In the genomic region with DNA sequence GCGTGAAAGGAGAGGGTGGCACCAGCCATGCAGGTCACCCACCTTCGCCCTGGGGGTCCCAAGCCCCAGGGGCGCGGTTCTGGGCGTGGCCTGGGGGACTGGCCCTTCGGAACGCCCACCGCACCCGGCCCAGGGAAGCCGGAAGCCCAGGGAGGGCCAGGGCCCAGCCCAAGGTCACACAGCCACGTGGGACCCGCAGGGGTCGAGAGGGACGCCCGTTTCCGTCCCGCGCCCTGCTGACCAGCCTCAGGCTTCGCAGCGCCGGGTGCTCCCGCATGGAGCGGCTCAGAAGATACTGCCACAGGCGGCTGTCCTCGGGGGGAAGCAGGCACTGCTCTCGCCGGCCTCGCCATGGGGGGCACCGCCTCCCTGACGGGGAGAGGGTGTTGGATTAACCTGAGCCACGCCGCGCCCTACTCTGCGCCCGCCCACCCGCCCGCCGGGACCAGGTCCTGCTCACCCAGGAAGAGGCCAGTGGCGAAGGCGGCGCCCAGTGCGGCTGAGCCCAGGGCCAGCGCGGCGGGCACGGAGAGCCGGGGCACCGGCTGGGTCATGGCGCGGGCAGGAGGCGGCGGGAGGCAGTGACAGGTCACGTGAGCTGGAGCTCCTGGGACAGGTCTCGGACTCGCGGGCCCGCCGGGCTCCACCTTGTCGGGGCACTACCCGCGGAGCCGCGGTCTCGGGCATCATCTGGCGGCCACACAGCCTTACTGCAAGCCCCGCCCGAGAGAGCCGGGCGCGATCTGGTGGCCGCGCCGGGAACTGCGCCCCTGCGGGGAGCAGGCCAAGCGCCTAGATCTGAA, we compare ENCODE assay signal across 8 cellular contexts. TPM values are rescaled to one million over a fixed set of nuclear protein-coding genes. Genes with fewer than 3 reads are reported as not detected.
DNase-seq lines count a peak whose midpoint lies in the region; ATAC-seq and TF ChIP-seq lines count a peak whose summit lies in the region.

A gene (minus strand): TSS at position 583 of the 803 bp plus-strand sequence. CDS start 29 bp downstream, at position 554.

- H3K18ac ChIP-seq in H9 (ENCODE audit: insufficient read length, low read depth, low read length) = no peak within 1 kb of the TSS

- H4K91ac ChIP-seq in H9 (ENCODE audit: insufficient read length, low read depth, low read length) = no peak within 1 kb of the TSS

- H3K36me3 ChIP-seq in SJCRH30 (peaks cover 23% of the 10 kb centered on the region), neuron (ENCODE audit: insufficient read depth, low read length) (peaks cover 23% of the 10 kb centered on the region)

- H3K9me3 ChIP-seq in H9 (ENCODE audit: control insufficient read depth, low read depth, low read length) (no peaks in the 10 kb centered on the region), SJCRH30 (replicated peaks) (no peaks in the 10 kb centered on the region), neuron (ENCODE audit: low read length) (no peaks in the 10 kb centered on the region)

- H2BK12ac ChIP-seq in H9 (ENCODE audit: insufficient read length, low read depth, low read length) = no peak within 1 kb of the TSS

- H4K8ac ChIP-seq in H9 (replicated peaks; ENCODE audit: insufficient read length, low read depth, low read length) = no peak within 1 kb of the TSS

- WGBS in H9 (ENCODE audit: extremely low coverage, insufficient read length, low lambda C conversion rate) = no CpG with 5 or more reads among the region's 76 CpGs

- H3K36me3 Mint-ChIP-seq in H9 (ENCODE audit: insufficient read depth in 1 of 3, low read depth in 3 of 3) = peaks cover 25 to 29% (median 27%) of the 10 kb centered on the region in 3 experiments

- no peak within 1 kb of the TSS for H4K5ac ChIP-seq in H9 (ENCODE audit: insufficient read length, low read depth, low read length)

- H2AK5ac ChIP-seq in H9 (ENCODE audit: insufficient read length, low read length) = no peak within 1 kb of the TSS

- no peak within 1 kb of the TSS for H3K9ac ChIP-seq in H9 (ENCODE audit: extremely low read depth, insufficient read length, low read length)

- peaks cover 16% of the 10 kb centered on the region in 2 experiments for H3K4me1 Mint-ChIP-seq in H9

- TF ChIP-seq CTCF in H9 (conservative IDR thresholded peaks at IDR 0.05) = peak; percentile 100
- peak; percentile 100 for TF ChIP-seq CTCF in foreskin keratinocyte (conservative IDR thresholded peaks at IDR 0.05)

- no peaks in the 10 kb centered on the region for H3K79me2 ChIP-seq in H9 (ENCODE audit: insufficient read depth, low read length)

- ATAC-seq in foreskin keratinocyte = peak; percentile 78

- no peaks in the 10 kb centered on the region for H4K20me1 ChIP-seq in H9 (ENCODE audit: control insufficient read depth, insufficient read depth, insufficient read length)

- no peak within 1 kb of the TSS for H2BK120ac ChIP-seq in H9 (ENCODE audit: low read depth, low read length, poor library complexity, severe bottlenecking)

- no peak within 1 kb of the TSS for H3K27ac ChIP-seq in H9 (ENCODE audit: insufficient read length, low read depth, low read length)
- peak within 1 kb of the TSS; percentile 41 for H3K27ac ChIP-seq in SJCRH30
- peak within 1 kb of the TSS; percentile 9 for H3K27ac ChIP-seq in foreskin keratinocyte

- peaks cover 17% of the 10 kb centered on the region for H3K23me2 ChIP-seq in H9 (ENCODE audit: insufficient read length, low read depth, low read length, poor library complexity, severe bottlenecking)

- H2BK5ac ChIP-seq in H9 (ENCODE audit: insufficient read length, low read length) = no peak within 1 kb of the TSS

- 0 out of 7 replicates have a peak within 1 kb of the TSS, but pooled peaks of 1 of the 3 experiments have one; percentile 39 for H3K27ac Mint-ChIP-seq in H9

- no peak within 1 kb of the TSS; the same call in 1 of the 2 replicates for H3K14ac ChIP-seq in H9 (ENCODE audit: insufficient read depth, low read length)

- H3K4me3 ChIP-seq in SJCRH30 (peak within 1 kb of the TSS; percentile 69), neuron (ENCODE audit: low read length) (peak within 1 kb of the TSS; percentile 65)

- H3T11ph ChIP-seq in H9 (ENCODE audit: low read length) = no peak within 1 kb of the TSS

- H2AFZ ChIP-seq in H9 (ENCODE audit: low read length) (no peak within 1 kb of the TSS), neuron (ENCODE audit: low read depth, low read length) (peak within 1 kb of the TSS; percentile 96)

- H3K27me3 ChIP-seq in H9 (ENCODE audit: insufficient read depth, low read length) = no peaks in the 10 kb centered on the region
- H3K27me3 ChIP-seq in SJCRH30 = no peaks in the 10 kb centered on the region
- no peaks in the 10 kb centered on the region for H3K27me3 ChIP-seq in foreskin keratinocyte
- no peaks in the 10 kb centered on the region for H3K27me3 ChIP-seq in neuron (ENCODE audit: insufficient read depth, low read length)

- no peak within 1 kb of the TSS for H3K56ac ChIP-seq in H9 (ENCODE audit: insufficient read length, low read depth, low read length)

- H2BK15ac ChIP-seq in H9 (ENCODE audit: low read depth, low read length) = no peak within 1 kb of the TSS

- no peaks in the 10 kb centered on the region for H3K79me1 ChIP-seq in H9 (ENCODE audit: insufficient read depth, low read depth, low read length, poor library complexity, severe bottlenecking)

- no peaks in the 10 kb centered on the region; the same call in 1 of the 2 replicates for H3K4me1 ChIP-seq in H9 (ENCODE audit: insufficient read depth, low read length)
- H3K4me1 ChIP-seq in SJCRH30 = no peaks in the 10 kb centered on the region
- H3K4me1 ChIP-seq in foreskin keratinocyte = no peaks in the 10 kb centered on the region
- no peaks in the 10 kb centered on the region for H3K4me1 ChIP-seq in neuron (ENCODE audit: insufficient read depth, low read length)

- H3K27me3 Mint-ChIP-seq in H9 (ENCODE audit: low read depth) = no peaks in the 10 kb centered on the region

- H3K9me3 Mint-ChIP-seq in H9 = no peaks in the 10 kb centered on the region

- H2BK20ac ChIP-seq in H9 (ENCODE audit: low read depth, low read length, poor library complexity, severe bottlenecking) = no peak within 1 kb of the TSS

- no peak within 1 kb of the TSS for H3K4ac ChIP-seq in H9 (ENCODE audit: low read depth, low read length)

- H3K23ac ChIP-seq in H9 (ENCODE audit: insufficient read length, low read depth, low read length) = no peak within 1 kb of the TSS

- DNase-seq in GF-D8 (lab: John Stamatoyannopoulos, UW) = peak; percentile 70
- peak; percentile 98 for DNase-seq in H9
- DNase-seq in M059J (ENCODE audit: low read depth) = peak; percentile 88
- peak; percentile 93 to 94 for DNase-seq in SJCRH30
- DNase-seq in activated gamma-delta T cell treated with anti-CD3 and anti-CD28 coated beads, Interleukin-2, amount 50 U/mL, for 16 hours (ENCODE audit: low read depth) = peak; percentile 88
- peak; percentile 58 to 84 for DNase-seq in foreskin keratinocyte
- peak; percentile 59 for DNase-seq in stromal cell of bone marrow (ENCODE audit: low read depth)

- H3K4me3 Mint-ChIP-seq in H9 = peak within 1 kb of the TSS; percentile 70 to 76

- peak within 1 kb of the TSS; percentile 58 for H3K4me2 ChIP-seq in H9 (ENCODE audit: insufficient read depth, insufficient read length, low read length)

RNA-seq across cellular contexts. Expression of the gene that starts here (rescaled TPM):
- total RNA-seq in H9 (2021) (28.3 and 29.9 TPM in 2 replicates), foreskin keratinocyte (21.3 and 28.2 TPM in 2 replicates)
- 5.6 and 16.4 TPM in 2 replicates for total RNA-seq in M059J (2014; rRNA removed; shearing (Covaris generic))
- total RNA-seq in SJCRH30 (2014; rRNA removed; shearing (Covaris generic)) = 5.6 and 6.1 TPM in 2 replicates
- 30.3 and 34.1 TPM in 2 replicates for polyA plus RNA-seq in foreskin keratinocyte
